2 cellular contexts compared by ENCODE assay signal in genomic region chr3:25751048-25751447, GRCh38.
TF ChIP-seq lines count a peak whose summit lies in the region.

No MANE protein-coding gene starts in this region.

TF ChIP-seq in A549, 52 proteins besides CTCF, POLR2A, EP300 and RAD21 (continued from another document):
- no peak for TF ChIP-seq GATA3 (IDR thresholded peaks at IDR 0.05; ENCODE audit: borderline replicate concordance)

TF ChIP-seq in WTC11, 78 proteins besides CTCF, POLR2A, EP300 and RAD21 (continued from another document):
- TF ChIP-seq ZNF121 (CRISPR knock-in tag; IDR thresholded peaks at IDR 0.05) (no peak), USF1 (CRISPR knock-in tag; IDR thresholded peaks at IDR 0.05) (no peak), ZNF281 (CRISPR knock-in tag; IDR thresholded peaks at IDR 0.05) (no peak), CBFB (CRISPR knock-in tag; IDR thresholded peaks at IDR 0.05; ENCODE audit: low read depth) (no peak), ZNF232 (CRISPR knock-in tag; IDR thresholded peaks at IDR 0.05) (no peak), ZBTB43 (CRISPR knock-in tag; IDR thresholded peaks at IDR 0.05) (no peak), MAX (CRISPR knock-in tag; IDR thresholded peaks at IDR 0.05) (no peak), RELA (CRISPR knock-in tag; IDR thresholded peaks at IDR 0.05; ENCODE audit: borderline replicate concordance) (no peak), TP53 (CRISPR knock-in tag; IDR thresholded peaks at IDR 0.05) (no peak), ZMAT4 (CRISPR knock-in tag; IDR thresholded peaks at IDR 0.05) (no peak), E2F5 (CRISPR knock-in tag; IDR thresholded peaks at IDR 0.05) (no peak), KAT7 (CRISPR knock-in tag; IDR thresholded peaks at IDR 0.05; ENCODE audit: borderline replicate concordance) (no peak), NR2C2 (CRISPR knock-in tag; IDR thresholded peaks at IDR 0.05) (no peak), IRF1 (CRISPR knock-in tag; IDR thresholded peaks at IDR 0.05) (no peak), ATF1 (CRISPR knock-in tag; IDR thresholded peaks at IDR 0.05) (no peak), EMX1 (CRISPR knock-in tag; IDR thresholded peaks at IDR 0.05) (no peak), E2F4 (CRISPR knock-in tag; IDR thresholded peaks at IDR 0.05; ENCODE audit: borderline replicate concordance, low read depth) (no peak)
